ENCODE assay signal across 9 cellular contexts in the genomic region with DNA sequence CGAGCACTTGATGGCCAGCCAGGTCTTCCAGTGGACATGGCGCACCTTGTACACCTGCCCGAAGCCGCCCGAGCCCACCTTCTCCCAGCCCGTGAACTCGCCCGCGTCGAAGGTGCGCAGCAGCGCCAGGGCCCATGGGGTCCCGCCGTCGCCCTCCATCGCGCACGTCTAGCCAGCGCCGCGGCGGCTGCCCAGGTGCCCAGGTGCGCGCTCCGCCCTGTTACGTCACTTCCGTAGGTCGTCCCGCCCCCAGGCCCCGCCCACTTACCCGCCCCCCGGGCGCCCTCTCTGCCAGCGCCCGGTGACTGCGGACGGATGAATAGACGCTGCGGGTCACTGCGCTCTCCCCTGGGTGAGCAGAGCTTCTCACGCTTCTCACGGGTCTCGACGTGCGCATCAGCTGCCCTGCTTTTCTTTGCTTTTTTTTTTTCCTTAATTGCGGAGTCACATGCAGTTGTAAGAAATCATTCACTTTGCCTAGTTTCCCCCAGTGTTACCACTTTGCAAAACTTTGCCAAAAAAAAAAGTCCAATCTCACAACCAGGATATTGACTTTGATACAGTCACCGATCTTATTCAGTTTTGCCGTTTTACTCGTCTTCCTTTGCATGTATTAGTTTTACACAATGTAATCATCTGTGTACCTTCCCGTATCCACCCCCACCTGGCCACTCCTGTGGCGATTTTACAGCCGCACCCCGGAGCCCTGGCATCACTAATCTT. TPM values are rescaled to one million over a fixed set of nuclear protein-coding genes. Genes with fewer than 3 reads are reported as not detected.
DNase-seq lines count a peak whose midpoint lies in the region; ATAC-seq and TF ChIP-seq lines count a peak whose summit lies in the region.
"Had no signal": no experiment of that assay in that cellular context is flagged by ENCODE, and none has a peak within 500 bp of the region (broad histone marks: within the 10 kb centered on the region; RNA-seq: fewer than 3 reads in every experiment).

TSS of gene RIPK4 (minus strand) at position 170 of the 723 bp plus-strand sequence. CDS start at position 159, 11 bp downstream.

- H3K27ac ChIP-seq in SJSA1 (no peak within 1 kb of the TSS; the same call in 1 of the 2 replicates), iPS-20b (ENCODE audit: low read length) (no peak within 1 kb of the TSS)
- H3K27ac ChIP-seq: HL-60 had no signal

- intact Hi-C loops in Calu3 (cut with micrococcal nuclease; ENCODE audit: unreplicated experiment): loop anchor here (2.0 to 5.0 kb wide), 2 partner anchors 88 to 105 kb away; no protein-coding TSS in a partner anchor

- no peak for TF ChIP-seq CTCF in Calu3 (IDR thresholded peaks at IDR 0.05; ENCODE audit: unreplicated experiment)

- H3K4me3 ChIP-seq in SJSA1 (peak within 1 kb of the TSS; percentile 39), iPS-20b (ENCODE audit: low read length) (peak within 1 kb of the TSS; percentile 63)

- TSS peak; percentile 66 for BruUV-seq in Calu3 (replicated peaks; lab: Mats Ljungman, UMichigan)

- peaks cover 67% of the 10 kb centered on the region for H3K36me3 Mint-ChIP-seq in Calu3 (ENCODE audit: insufficient read depth, unreplicated experiment)
- H3K36me3 Mint-ChIP-seq in activated naive CD8-positive, alpha-beta T cell treated with anti-CD3 and anti-CD28 coated beads, Interleukin-2, amount 10 ng/mL, durations not matched to agents 7 days and 5 days: no peaks in the 10 kb centered on the region

- CTCF ChIA-PET in Calu3 (lab: Charles Lee): interaction anchor here (0.6 to 1.3 kb wide), 3 partner anchors 17 to 455 kb away, joined by 3 to 4 read pairs (median 3); no protein-coding TSS in a partner anchor

- H3K9me3 ChIP-seq in SJSA1 (replicated peaks): no peaks in the 10 kb centered on the region
- H3K9me3 ChIP-seq in iPS-20b (ENCODE audit: insufficient read depth, low read depth, low read length): no peaks in the 10 kb centered on the region

- no peaks in the 10 kb centered on the region for H3K9me3 Mint-ChIP-seq in Calu3 (ENCODE audit: low read depth, unreplicated experiment)
- H3K9me3 Mint-ChIP-seq in activated naive CD8-positive, alpha-beta T cell treated with anti-CD3 and anti-CD28 coated beads, Interleukin-2, amount 10 ng/mL, durations not matched to agents 7 days and 5 days: no peaks in the 10 kb centered on the region

- POLR2A ChIA-PET in activated naive CD8-positive, alpha-beta T cell treated with anti-CD3 and anti-CD28 coated beads, Interleukin-2, amount 10 ng/mL, durations not matched to agents 7 days and 5 days (lab: Charles Lee): no interaction called here

- H3K27me3 ChIP-seq in SJSA1 (replicated peaks) (no peaks in the 10 kb centered on the region), iPS-20b (ENCODE audit: insufficient read depth, low read length) (peaks cover 100% of the 10 kb centered on the region)

- peak within 1 kb of the TSS; percentile 3; the same call in 1 of the 2 replicates for H3K9ac ChIP-seq in iPS-20b (ENCODE audit: low read depth, low read length)

- peak; percentile 83 for DNase-seq in Calu3
- DNase-seq in HK-2 (ENCODE audit: unreplicated experiment): peak; percentile 84
- DNase-seq in SJSA1 (ENCODE audit: low read depth in 1 of 2, low spot score in 2 of 2): no peak
- peak; percentile 74 for DNase-seq in activated naive CD8-positive, alpha-beta T cell treated with anti-CD3 and anti-CD28 coated beads, Interleukin-2, amount 10 ng/mL, durations not matched to agents 7 days and 5 days
- DNase-seq in stimulated activated CD4-positive, alpha-beta T cell treated with anti-CD3 and anti-CD28 coated beads, Interleukin-1b, Interleukin-23, amount 100 ng/mL, for 48 hours: peak; percentile 69
- DNase-seq in NOMO-1 (lab: John Stamatoyannopoulos, UW; ENCODE audit: unreplicated experiment in 2 of 2): no peak
- no peak for DNase-seq in occipital lobe (lab: John Stamatoyannopoulos, UW)

- H3K4me1 ChIP-seq in SJSA1 (replicated peaks): peaks cover 15% of the 10 kb centered on the region
- H3K4me1 ChIP-seq in iPS-20b (ENCODE audit: insufficient read depth, low read length): peaks cover 46% of the 10 kb centered on the region

- peak; percentile 62 for ATAC-seq in activated naive CD8-positive, alpha-beta T cell treated with anti-CD3 and anti-CD28 coated beads, Interleukin-2, amount 10 ng/mL, durations not matched to agents 7 days and 5 days (ENCODE audit: low read depth)

- peaks cover 46% of the 10 kb centered on the region for H3K4me1 Mint-ChIP-seq in Calu3 (ENCODE audit: low read depth, unreplicated experiment)
- H3K4me1 Mint-ChIP-seq in activated naive CD8-positive, alpha-beta T cell treated with anti-CD3 and anti-CD28 coated beads, Interleukin-2, amount 10 ng/mL, durations not matched to agents 7 days and 5 days: peaks cover 28% of the 10 kb centered on the region

- H3K36me3 ChIP-seq in SJSA1 (no peaks in the 10 kb centered on the region), iPS-20b (ENCODE audit: insufficient read depth, low read depth, low read length) (no peaks in the 10 kb centered on the region)

- H3K27me3 Mint-ChIP-seq in Calu3 (ENCODE audit: unreplicated experiment): no peaks in the 10 kb centered on the region
- H3K27me3 Mint-ChIP-seq in activated naive CD8-positive, alpha-beta T cell treated with anti-CD3 and anti-CD28 coated beads, Interleukin-2, amount 10 ng/mL, durations not matched to agents 7 days and 5 days: peaks cover 57% of the 10 kb centered on the region

- H3K27ac Mint-ChIP-seq in Calu3 (ENCODE audit: unreplicated experiment): peak within 1 kb of the TSS; percentile 96
- H3K27ac Mint-ChIP-seq in activated naive CD8-positive, alpha-beta T cell treated with anti-CD3 and anti-CD28 coated beads, Interleukin-2, amount 10 ng/mL, durations not matched to agents 7 days and 5 days: no peak within 1 kb of the TSS

- H3K4me3 Mint-ChIP-seq in Calu3 (ENCODE audit: low read depth, unreplicated experiment): peak within 1 kb of the TSS; percentile 76
- H3K4me3 Mint-ChIP-seq in activated naive CD8-positive, alpha-beta T cell treated with anti-CD3 and anti-CD28 coated beads, Interleukin-2, amount 10 ng/mL, durations not matched to agents 7 days and 5 days: peak within 1 kb of the TSS; percentile 81

RNA-seq across cellular contexts. Expression of gene RIPK4, which starts in this region (rescaled TPM):
- total RNA-seq in Calu3 (2022): 30.0 and 30.3 TPM in 2 replicates
- 0.47 and 1.7 TPM in 2 replicates for total RNA-seq in SJSA1 (2014; rRNA removed; shearing (Covaris generic))
- total RNA-seq in activated naive CD8-positive, alpha-beta T cell treated with anti-CD3 and anti-CD28 coated beads, Interleukin-2, amount 10 ng/mL, durations not matched to agents 7 days and 5 days: under 1 TPM; 0.19 to 0.20 TPM
- 0.47 TPM for total RNA-seq in occipital lobe

Comparison
In these comparisons a context has a peak if more than half of its experiments do, and no peak if none do; other contexts are left out.
1. RNA of gene RIPK4 (total RNA-seq): 30.0 to 30.3 TPM in Calu3; 0.47 to 1.7 TPM in SJSA1, 0.47 TPM in occipital lobe (single experiment) and 0.19 to 0.20 TPM in activated naive CD8-positive, alpha-beta T cell treated with anti-CD3 and anti-CD28 coated beads, Interleukin-2, amount 10 ng/mL, durations not matched to agents 7 days and 5 days; every median in the first group is over 10 times any median in the second.
2. Peak in DNase-seq and ATAC-seq in activated naive CD8-positive, alpha-beta T cell treated with anti-CD3 and anti-CD28 coated beads, Interleukin-2, amount 10 ng/mL, durations not matched to agents 7 days and 5 days; RNA of the gene not detected or under 1 TPM.
3. DNase-seq: peak in Calu3 (single experiment), HK-2 (single experiment) and stimulated activated CD4-positive, alpha-beta T cell treated with anti-CD3 and anti-CD28 coated beads, Interleukin-1b, Interleukin-23, amount 100 ng/mL, for 48 hours (single experiment); none in SJSA1 (0 of 2), NOMO-1 (0 of 2) and occipital lobe (single experiment).